ENCODE assay signal across 1 cellular context in genomic region chr2:234983011-234983726, GRCh38.
TF ChIP-seq lines count a peak whose summit lies in the region.

No MANE protein-coding gene starts in this region.

TF ChIP-seq in HepG2, 621 proteins besides CTCF, POLR2A, EP300 and RAD21 (continued from another document):
- no peak for TF ChIP-seq HNF4G (IDR thresholded peaks at IDR 0.05; ENCODE audit: borderline replicate concordance, low read depth, low read length)
- no peak for TF ChIP-seq HNF4G (CRISPR knock-in tag; IDR thresholded peaks at IDR 0.05; ENCODE audit: borderline replicate concordance, low read depth)
- peak; percentile 46; the same call in 1 of the 2 replicates for TF ChIP-seq HNF4A (CRISPR knock-in tag; IDR thresholded peaks at IDR 0.05)
